37 cellular contexts compared by ENCODE assay signal in genomic region chr1:90362163-90362562, GRCh38.
"Had no signal": no experiment of that assay in that cellular context is flagged by ENCODE, and none has a peak within 500 bp of the region (broad histone marks: within the 10 kb centered on the region; RNA-seq: fewer than 3 reads in every experiment).

No MANE protein-coding gene starts in this region.

- H3K4me1 ChIP-seq: adrenal gland, ascending aorta, body of pancreas, breast epithelium had no signal

- H3K4me3 Mint-ChIP-seq: activated naive CD4-positive, alpha-beta T cell treated with anti-CD3 and anti-CD28 coated beads for 36 hours; activated naive CD4-positive, alpha-beta T cell treated with anti-CD3 and anti-CD28 coated beads, Interleukin-2, amount 10 ng/mL, durations not matched to agents 7 days and 5 days; activated naive CD4-positive, alpha-beta T cell treated with anti-CD3 and anti-CD28 coated beads, Interleukin-2, amount 50 U/mL, for 24 hours; activated naive CD8-positive, alpha-beta T cell; activated naive CD8-positive, alpha-beta T cell treated with anti-CD3 and anti-CD28 coated beads for 36 hours; activated naive CD8-positive, alpha-beta T cell treated with anti-CD3 and anti-CD28 coated beads, Interleukin-2, amount 10 ng/mL, durations not matched to agents 7 days and 5 days; activated naive CD8-positive, alpha-beta T cell treated with anti-CD3 and anti-CD28 coated beads, Interleukin-2, amount 50 U/mL, for 24 hours; activated T-cell treated with anti-CD3 and anti-CD28 coated beads, Interleukin-2, amount 50 U/mL, for 24 hours; activated T-cell treated with anti-CD3 and anti-CD28 coated beads, Interleukin-2, amount 50 U/mL, for 4 hours; activated T-cell treated with anti-CD3 and anti-CD28 coated beads, Interleukin-2, amount 50 U/mL, for 72 hours; activated T-helper 1 cell treated with anti-CD3 and anti-CD28 coated beads, Interleukin-12 subunit alpha, Interleukin-12 subunit beta, Interleukin-2, Interleukin-4 antibody, amounts not matched to agents 30 ng/mL and 10 ng/mL and 1 ng/mL, durations not matched to agents 14 hours and 24 hours and 36 hours; activated T-helper 17 cell treated with anti-CD3 and anti-CD28 coated beads, Interleukin-2, amount 50 U/mL, for 72 hours; brain; central memory CD8-positive, alpha-beta T cell had no signal

- ATAC-seq: activated naive CD4-positive, alpha-beta T cell treated with anti-CD3 and anti-CD28 coated beads, Interleukin-2, amount 50 U/mL, for 72 hours; activated naive CD8-positive, alpha-beta T cell treated with anti-CD3 and anti-CD28 coated beads, Interleukin-2, amount 50 U/mL, for 24 hours; activated T-cell treated with anti-CD3 and anti-CD28 coated beads, Interleukin-2, amount 50 U/mL, for 4 hours; activated T-cell treated with anti-CD3 and anti-CD28 coated beads, Interleukin-2, amount 50 U/mL, for 72 hours; activated T-helper 17 cell treated with anti-CD3 and anti-CD28 coated beads, Interleukin-2, amount 50 U/mL, for 72 hours; body of pancreas had no signal

- H3K9me3 ChIP-seq: adrenal gland, ascending aorta, body of pancreas had no signal

- H3K36me3 ChIP-seq: adrenal gland, ascending aorta, brain microvascular endothelial cell, breast epithelium, cardiac muscle cell had no signal

- H3K36me3 Mint-ChIP-seq: activated naive CD4-positive, alpha-beta T cell treated with anti-CD3 and anti-CD28 coated beads, Interleukin-2, amount 10 ng/mL, durations not matched to agents 7 days and 5 days; activated naive CD4-positive, alpha-beta T cell treated with anti-CD3 and anti-CD28 coated beads, Interleukin-2, amount 50 U/mL, for 24 hours; activated naive CD4-positive, alpha-beta T cell treated with anti-CD3 and anti-CD28 coated beads, Interleukin-2, amount 50 U/mL, for 72 hours; activated naive CD8-positive, alpha-beta T cell; activated naive CD8-positive, alpha-beta T cell treated with anti-CD3 and anti-CD28 coated beads for 36 hours; activated naive CD8-positive, alpha-beta T cell treated with anti-CD3 and anti-CD28 coated beads, Interleukin-2, amount 10 ng/mL, durations not matched to agents 7 days and 5 days; brain had no signal

- DNase-seq: activated effector memory CD4-positive, alpha-beta T cell treated with anti-CD3 and anti-CD28 coated beads, Interleukin-2, amount 50 U/mL, for 16 hours; activated effector memory CD4-positive, alpha-beta T cell treated with Interleukin-2 at 50 U/mL for 16 hours; activated gamma-delta T cell; activated gamma-delta T cell treated with Interleukin-2 at 50 U/mL for 16 hours; activated naive CD4-positive, alpha-beta T cell; activated naive CD4-positive, alpha-beta T cell treated with anti-CD3 and anti-CD28 coated beads for 36 hours; activated naive CD4-positive, alpha-beta T cell treated with anti-CD3 and anti-CD28 coated beads, Interleukin-2, amount 10 ng/mL, durations not matched to agents 7 days and 5 days; activated naive CD4-positive, alpha-beta T cell treated with anti-CD3 and anti-CD28 coated beads, Interleukin-2, amount 50 U/mL, for 16 hours; activated naive CD4-positive, alpha-beta T cell treated with Interleukin-2 at 50 U/mL for 16 hours; activated naive CD8-positive, alpha-beta T cell treated with anti-CD3 and anti-CD28 coated beads for 36 hours; activated naive CD8-positive, alpha-beta T cell treated with anti-CD3 and anti-CD28 coated beads, Interleukin-2, amount 10 ng/mL, durations not matched to agents 7 days and 5 days; activated naive CD8-positive, alpha-beta T cell treated with anti-CD3 and anti-CD28 coated beads, Interleukin-2, amount 50 U/mL, for 24 hours; activated T-cell treated with anti-CD3 and anti-CD28 coated beads, Interleukin-2, amount 50 U/mL, for 24 hours; activated T-cell treated with anti-CD3 and anti-CD28 coated beads, Interleukin-2, amount 50 U/mL, for 4 hours; activated T-cell treated with anti-CD3 and anti-CD28 coated beads, Interleukin-2, amount 50 U/mL, for 48 hours; activated T-cell treated with anti-CD3 and anti-CD28 coated beads, Interleukin-2, amount 50 U/mL, for 72 hours; adrenal gland; amniotic stem cell; amygdala; anterior cingulate cortex; aorta; body of pancreas; brain microvascular endothelial cell; caudate nucleus; central memory CD4-positive, alpha-beta T cell; cerebellar nuclear complex had no signal

- H3K4me3 ChIP-seq: adrenal gland, ascending aorta, body of pancreas, breast epithelium, cardiac muscle cell had no signal

- H3K27ac ChIP-seq: adrenal gland, ascending aorta, body of pancreas, brain microvascular endothelial cell, breast epithelium, cardiac muscle cell had no signal

- H3K4me1 Mint-ChIP-seq: activated naive CD4-positive, alpha-beta T cell treated with anti-CD3 and anti-CD28 coated beads, Interleukin-2, amount 10 ng/mL, durations not matched to agents 7 days and 5 days; activated naive CD4-positive, alpha-beta T cell treated with anti-CD3 and anti-CD28 coated beads, Interleukin-2, amount 50 U/mL, for 24 hours; activated naive CD8-positive, alpha-beta T cell treated with anti-CD3 and anti-CD28 coated beads for 36 hours; activated naive CD8-positive, alpha-beta T cell treated with anti-CD3 and anti-CD28 coated beads, Interleukin-2, amount 10 ng/mL, durations not matched to agents 7 days and 5 days; activated naive CD8-positive, alpha-beta T cell treated with anti-CD3 and anti-CD28 coated beads, Interleukin-2, amount 50 U/mL, for 24 hours; activated T-helper 17 cell treated with anti-CD3 and anti-CD28 coated beads, Interleukin-2, amount 50 U/mL, for 72 hours; central memory CD8-positive, alpha-beta T cell had no signal

- H3K27me3 ChIP-seq: ascending aorta, body of pancreas, brain microvascular endothelial cell, breast epithelium, cardiac muscle cell had no signal

- H3K9me3 Mint-ChIP-seq: activated naive CD4-positive, alpha-beta T cell treated with anti-CD3 and anti-CD28 coated beads, Interleukin-2, amount 10 ng/mL, durations not matched to agents 7 days and 5 days; activated naive CD8-positive, alpha-beta T cell treated with anti-CD3 and anti-CD28 coated beads for 36 hours; activated naive CD8-positive, alpha-beta T cell treated with anti-CD3 and anti-CD28 coated beads, Interleukin-2, amount 10 ng/mL, durations not matched to agents 7 days and 5 days; activated T-helper 1 cell treated with anti-CD3 and anti-CD28 coated beads, Interleukin-12 subunit alpha, Interleukin-12 subunit beta, Interleukin-2, Interleukin-4 antibody, amounts not matched to agents 30 ng/mL and 10 ng/mL and 1 ng/mL, durations not matched to agents 14 hours and 24 hours and 36 hours; activated T-helper 2 cell treated with anti-CD3 and anti-CD28 coated beads, Interferon-gamma antibody, Interleukin-2, Interleukin-4, amounts not matched to agents 10 μg/mL and 5 μg/mL and 100 μg/mL, durations not matched to agents 14 hours and 24 hours and 36 hours had no signal

- H3K27me3 Mint-ChIP-seq: brain; central memory CD8-positive, alpha-beta T cell had no signal

- H3K27ac Mint-ChIP-seq: activated naive CD4-positive, alpha-beta T cell treated with anti-CD3 and anti-CD28 coated beads for 36 hours; activated naive CD4-positive, alpha-beta T cell treated with anti-CD3 and anti-CD28 coated beads, Interleukin-2, amount 10 ng/mL, durations not matched to agents 7 days and 5 days; activated naive CD4-positive, alpha-beta T cell treated with anti-CD3 and anti-CD28 coated beads, Interleukin-2, amount 50 U/mL, for 24 hours; activated naive CD4-positive, alpha-beta T cell treated with anti-CD3 and anti-CD28 coated beads, Interleukin-2, amount 50 U/mL, for 72 hours; activated naive CD8-positive, alpha-beta T cell; activated naive CD8-positive, alpha-beta T cell treated with anti-CD3 and anti-CD28 coated beads for 36 hours; activated naive CD8-positive, alpha-beta T cell treated with anti-CD3 and anti-CD28 coated beads, Interleukin-2, amount 10 ng/mL, durations not matched to agents 7 days and 5 days; activated naive CD8-positive, alpha-beta T cell treated with anti-CD3 and anti-CD28 coated beads, Interleukin-2, amount 50 U/mL, for 24 hours; activated T-cell treated with anti-CD3 and anti-CD28 coated beads, Interleukin-2, amount 50 U/mL, for 24 hours; activated T-cell treated with anti-CD3 and anti-CD28 coated beads, Interleukin-2, amount 50 U/mL, for 72 hours; activated T-helper 1 cell treated with anti-CD3 and anti-CD28 coated beads, Interleukin-12 subunit alpha, Interleukin-12 subunit beta, Interleukin-2, Interleukin-4 antibody, amounts not matched to agents 30 ng/mL and 10 ng/mL and 1 ng/mL, durations not matched to agents 14 hours and 24 hours and 36 hours; activated T-helper 17 cell treated with anti-CD3 and anti-CD28 coated beads, Interleukin-2, amount 50 U/mL, for 72 hours; activated T-helper 2 cell treated with anti-CD3 and anti-CD28 coated beads, Interferon-gamma antibody, Interleukin-2, Interleukin-4, amounts not matched to agents 10 μg/mL and 5 μg/mL and 100 μg/mL, durations not matched to agents 14 hours and 24 hours and 36 hours; brain had no signal
